Comparison of ENCODE assay signal across 1 cellular context in genomic region chr9:76927540-76928240, GRCh38.
TF ChIP-seq lines count a peak whose summit lies in the region.

No MANE protein-coding gene starts in this region.

TF ChIP-seq in IMR-90, 13 proteins besides CTCF, POLR2A, EP300 and RAD21:
- TF ChIP-seq CEBPB (IDR thresholded peaks at IDR 0.05; ENCODE audit: low read depth, low read length) (no peak), RCOR1 (IDR thresholded peaks at IDR 0.05; ENCODE audit: insufficient replicate concordance, low read length) (no peak), CHD1 (IDR thresholded peaks at IDR 0.05; ENCODE audit: low read depth, low read length) (no peak)
